ENCODE assay signal across 10 cellular contexts in the genomic region with DNA sequence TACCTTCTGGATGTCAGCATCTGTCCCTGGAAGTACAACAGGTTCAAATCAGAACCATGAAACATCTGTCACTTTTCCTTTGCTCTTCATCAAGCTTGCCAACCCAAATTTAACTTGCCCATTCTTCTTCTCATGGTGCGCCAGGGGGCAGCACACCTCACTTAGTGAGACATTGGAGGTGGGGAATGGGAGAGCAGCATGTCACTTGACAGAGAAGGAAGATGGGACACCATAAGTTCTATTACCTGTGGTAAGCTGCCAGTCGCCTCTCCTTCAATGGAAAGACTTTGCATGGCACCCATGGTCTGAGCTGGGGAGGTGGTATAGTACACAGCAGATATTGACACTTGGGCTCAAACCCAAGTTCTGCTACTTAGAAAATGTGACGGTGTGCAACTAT. TPM values are rescaled to one million over a fixed set of nuclear protein-coding genes. Genes with fewer than 3 reads are reported as not detected.
A peak's percentile ranks its signal among the peaks of the same experiment; 100 is the strongest.
DNase-seq lines count a peak whose midpoint lies in the region; ATAC-seq, FAIRE-seq and TF ChIP-seq lines count a peak whose summit lies in the region.
"Had no signal": no experiment of that assay in that cellular context is flagged by ENCODE, and none has a peak within 500 bp of the region (broad histone marks: within the 10 kb centered on the region; RNA-seq: fewer than 3 reads in every experiment).

No MANE protein-coding gene starts in this region.

- H3K4me3 ChIP-seq in SK-N-SH (ENCODE audit: low read depth in 2 of 2, low read length in 1 of 2) (no peak overlapping the region), Karpas-422 (ENCODE audit: low read length) (no peak overlapping the region), GM12878 (no peak overlapping the region)

- no peak overlapping the region for H3K27ac Mint-ChIP-seq in nephron progenitor cell
- H3K27ac Mint-ChIP-seq: activated T-cell treated with anti-CD3 and anti-CD28 coated beads, Interleukin-2, amount 50 U/mL, for 72 hours; memory B cell had no signal

- TF ChIP-seq POLR2A in GM12878 (IDR thresholded peaks at IDR 0.05; ENCODE audit: low read depth, low read length), result no peak

- H4K20me1 ChIP-seq in SK-N-SH (ENCODE audit: insufficient read depth) (no peaks in the 10 kb centered on the region), Karpas-422 (ENCODE audit: insufficient read depth, low read depth, low read length) (no peaks in the 10 kb centered on the region), GM12878 (ENCODE audit: control insufficient read depth, insufficient read depth) (0 out of 2 replicates have a peak, but pooled peaks cover under 1% of the 10 kb centered on the region)

- 88% methylated on average over 3 of the region's 3 CpGs for WGBS in SK-N-SH (ENCODE audit: low lambda C conversion rate)
- 0% methylated on average over 3 of the region's 3 CpGs for WGBS in GM12878 (ENCODE audit: insufficient coverage, insufficient replicate concordance, low lambda C conversion rate, missing lambda C conversion rate)

- no peak for ATAC-seq in SK-N-SH treated with all-trans-retinoic acid at 6 μM for 48 hours
- ATAC-seq in GM12878, result peak; percentile 39; the same call in 2 of the 3 replicates
- no peak for ATAC-seq in HG03095 (IDR thresholded peaks at IDR 0.05; ENCODE audit: unreplicated experiment)
- ATAC-seq: activated T-cell treated with anti-CD3 and anti-CD28 coated beads, Interleukin-2, amount 50 U/mL, for 72 hours had no signal

- peaks cover 12% of the 10 kb centered on the region; the same call in 1 of the 2 replicates for H3K27me3 ChIP-seq in SK-N-SH (ENCODE audit: insufficient read depth)
- H3K27me3 ChIP-seq in Karpas-422 (ENCODE audit: low read length), result no peaks in the 10 kb centered on the region
- peaks cover 9 to 12% of the 10 kb centered on the region in 2 experiments; a peak in 3 of 4 replicates for H3K27me3 ChIP-seq in GM12878 (replicated peaks in 1 of 2; ENCODE audit: control insufficient read depth in 2 of 2, insufficient read depth in 2 of 2, low read length in 1 of 2)

- RAD21 ChIA-PET in GM12878 (lab: Charles Lee; ENCODE audit: unreplicated experiment), result interaction anchor here (0.6 to 1.7 kb wide), 4 partner anchors 73 to 1622 kb away, joined by 3 to 7 read pairs (median 4); partner anchors contain the start of gene EXOG

- in situ Hi-C loops in GM12878 (cut with MboI), result loop anchor here (5.0 kb wide), 1 partner anchor 124 kb away; no protein-coding TSS in a partner anchor

- H3K4me2 ChIP-seq in SK-N-SH (no peak overlapping the region), Karpas-422 (ENCODE audit: low read depth, low read length, poor library complexity, severe bottlenecking) (no peak overlapping the region), GM12878 (ENCODE audit: control insufficient read depth, insufficient read depth) (no peak overlapping the region)

- SMC1A ChIA-PET in GM12878 (lab: Charles Lee; ENCODE audit: uncharacterized antibody, unreplicated experiment), result interaction anchor here (0.6 to 1.5 kb wide), 6 partner anchors 16 to 383 kb away, joined by 3 to 8 read pairs (median 3); no protein-coding TSS in a partner anchor

- CTCF ChIA-PET in SK-N-SH (lab: Yijun Ruan, JAX), result interaction anchor here (0.8 to 5.9 kb wide), 7 partner anchors 9 to 151 kb away, joined by 3 to 38 read pairs (median 7); partner anchors contain the start of gene EXOG
- CTCF ChIA-PET in GM12878 (lab: Yijun Ruan, JAX), result interaction anchor here (0.6 to 2.9 kb wide), 14 partner anchors 9 to 730 kb away, joined by 3 to 19 read pairs (median 4); no protein-coding TSS in a partner anchor

- H3K9me2 ChIP-seq in SK-N-SH (no peaks in the 10 kb centered on the region), Karpas-422 (replicated peaks; ENCODE audit: insufficient read depth, low read length) (no peaks in the 10 kb centered on the region)

- H3K27ac ChIP-seq in SK-N-SH (ENCODE audit: low read depth in 2 of 2, low read length in 1 of 2) (no peak overlapping the region), Karpas-422 (ENCODE audit: low read length) (no peak overlapping the region), GM12878 (ENCODE audit: control insufficient read depth, insufficient read depth) (no peak overlapping the region)

- peaks cover 0 to 11% of the 10 kb centered on the region in 2 experiments; a peak in 1 of 4 replicates for H3K4me1 ChIP-seq in SK-N-SH (ENCODE audit: control insufficient read depth in 1 of 2, insufficient read depth in 2 of 2, low read depth in 1 of 2, low read length in 1 of 2)
- peaks cover 2% of the 10 kb centered on the region; the same call in 1 of the 2 replicates for H3K4me1 ChIP-seq in Karpas-422 (ENCODE audit: low read length)
- H3K4me1 ChIP-seq in GM12878 (ENCODE audit: control insufficient read depth, insufficient read depth, low read length), result no peaks in the 10 kb centered on the region; the same call in 1 of the 2 replicates

- FAIRE-seq in GM12878 (lab: Jason Lieb, UNC), result peak; percentile 74

- H3K36me3 ChIP-seq in SK-N-SH (replicated peaks in 1 of 2; ENCODE audit: control insufficient read depth in 1 of 2, insufficient read depth in 2 of 2, low read length in 1 of 2) (no peaks in the 10 kb centered on the region), Karpas-422 (ENCODE audit: insufficient read depth, low read length) (no peaks in the 10 kb centered on the region), GM12878 (ENCODE audit: control insufficient read depth in 2 of 2, insufficient read depth in 2 of 2, low read length in 1 of 2) (no peaks in the 10 kb centered on the region)

- TF ChIP-seq EP300 in SK-N-SH (IDR thresholded peaks at IDR 0.05; ENCODE audit: borderline replicate concordance in 1 of 2, low read depth in 1 of 2, low read length in 1 of 2), result no peak
- no peak for TF ChIP-seq EP300 in GM12878 (IDR thresholded peaks at IDR 0.05; ENCODE audit: borderline replicate concordance in 1 of 2, control insufficient read depth in 1 of 2, low read depth in 2 of 2, low read length in 2 of 2)

- POLR2A ChIA-PET in SK-N-SH (lab: Yijun Ruan, JAX), result no interaction called here
- POLR2A ChIA-PET in GM12878 (lab: Charles Lee), result interaction anchor here (0.5 kb wide), 1 partner anchor 611 kb away, joined by 3 read pairs; no protein-coding TSS in a partner anchor

- TF ChIP-seq RAD21 in SK-N-SH (IDR thresholded peaks at IDR 0.05; ENCODE audit: low read length) (no peak), GM12878 (IDR thresholded peaks at IDR 0.05; ENCODE audit: insufficient read depth, low read depth, low read length) (peak; percentile 41; the same call in 1 of the 2 replicates)

- peak; percentile 24 for TF ChIP-seq CTCF in SK-N-SH (IDR thresholded peaks at IDR 0.05)
- TF ChIP-seq CTCF in GM12878 (IDR thresholded peaks at IDR 0.05 in 2 of 3, conservative IDR thresholded peaks at IDR 0.05 in 1 of 3; ENCODE audit: control insufficient read depth in 2 of 3, extremely low read depth in 1 of 3, insufficient read depth in 1 of 3, low read depth in 3 of 3, low read length in 3 of 3), result peak; percentile 52 to 54 (median 52)
- peak; percentile 55 for TF ChIP-seq CTCF in nephron progenitor cell (IDR thresholded peaks at IDR 0.05)

- H3K79me2 ChIP-seq in SK-N-SH (ENCODE audit: insufficient read depth), result no peaks in the 10 kb centered on the region
- H3K79me2 ChIP-seq in Karpas-422 (ENCODE audit: low read length), result no peaks in the 10 kb centered on the region
- H3K79me2 ChIP-seq in GM12878 (ENCODE audit: control insufficient read depth, insufficient read depth, low read length), result no peaks in the 10 kb centered on the region

- DNase-seq in SK-N-SH (peak; percentile 22), Karpas-422 (peak; percentile 81), GM12878 (ENCODE audit: low read depth, low spot score) (no peak), nephron progenitor cell (no peak), middle frontal gyrus (ENCODE audit: extremely low spot score, low spot score) (no peak), kidney glomerular epithelial cell (lab: John Stamatoyannopoulos, UW) (no peak)

- H3K27me3 Mint-ChIP-seq in nephron progenitor cell (ENCODE audit: low read depth, poor library complexity), result peaks cover 15% of the 10 kb centered on the region

- no peaks in the 10 kb centered on the region for H3K9me3 Mint-ChIP-seq in nephron progenitor cell
- H3K9me3 Mint-ChIP-seq: activated T-cell treated with anti-CD3 and anti-CD28 coated beads, Interleukin-2, amount 50 U/mL, for 72 hours; memory B cell had no signal

- no peaks in the 10 kb centered on the region for H3F3A ChIP-seq in SK-N-SH (replicated peaks; ENCODE audit: insufficient read depth)

- H2AFZ ChIP-seq in SK-N-SH (ENCODE audit: low read depth), result no peak overlapping the region
- H2AFZ ChIP-seq in Karpas-422 (ENCODE audit: low read length), result no peak overlapping the region
- no peak overlapping the region for H2AFZ ChIP-seq in GM12878 (ENCODE audit: control insufficient read depth, low read depth, low read length)

- H3K9me3 ChIP-seq in SK-N-SH, result no peaks in the 10 kb centered on the region
- no peaks in the 10 kb centered on the region for H3K9me3 ChIP-seq in Karpas-422 (ENCODE audit: low read length)
- H3K9me3 ChIP-seq in GM12878 (replicated peaks; ENCODE audit: control insufficient read depth, insufficient read depth, low read length), result no peaks in the 10 kb centered on the region; the same call in 2 of the 3 replicates

- no peaks in the 10 kb centered on the region for H3K36me3 Mint-ChIP-seq in nephron progenitor cell (ENCODE audit: low read depth)
- H3K36me3 Mint-ChIP-seq: memory B cell had no signal

- H3K9ac ChIP-seq in SK-N-SH (no peak overlapping the region), Karpas-422 (ENCODE audit: low read length) (no peak overlapping the region), GM12878 (ENCODE audit: control insufficient read depth, insufficient read depth, low read length) (no peak overlapping the region)

- H3K4me3 Mint-ChIP-seq in nephron progenitor cell, result no peak overlapping the region
- H3K4me3 Mint-ChIP-seq: activated T-cell treated with anti-CD3 and anti-CD28 coated beads, Interleukin-2, amount 50 U/mL, for 72 hours; memory B cell had no signal

- no TSS peak for BruUV-seq in GM12878 (replicated peaks; lab: Mats Ljungman, UMichigan)

- intact Hi-C loops in GM12878 (cut with micrococcal nuclease; ENCODE audit: unreplicated experiment), result loop anchor here (5.0 kb wide), 1 partner anchor 386 kb away; no protein-coding TSS in a partner anchor

- H3K4me1 Mint-ChIP-seq in nephron progenitor cell, result peaks cover 5% of the 10 kb centered on the region

RNA-seq across cellular contexts. Expression of gene SCN5A, which starts 2.9 kb away (rescaled TPM):
- polyA plus RNA-seq in SK-N-SH (2012; rRNA removed), result 0.18 and 0.21 TPM in 2 replicates
- polyA plus RNA-seq in SK-N-SH (2012; cell fraction: cytosol; rRNA removed), result 0.13 and 0.17 TPM in 2 replicates
- polyA plus RNA-seq in SK-N-SH (2012; cell fraction: nucleus; rRNA removed), result 0.42 and 0.48 TPM in 2 replicates
- not detected in 2 replicates for total RNA-seq in Karpas-422 (2014; rRNA removed; shearing (Covaris generic); ENCODE audit: low replicate concordance)
- total RNA-seq in GM12878 (2013; cell fraction: nucleolus; rRNA removed), result not detected in 2 replicates
- total RNA-seq in GM12878 (2014; rRNA removed), result not detected in 2 replicates
- total RNA-seq in GM12878 (2014; rRNA removed; fragmentation: Illumina TruSeq; extraction: Trizol), result not detected in 2 replicates
- total RNA-seq in GM12878 (2021), result not detected in 2 replicates
- not detected for polyA plus RNA-seq in GM12878 (2011; ENCODE audit: low read depth)
- polyA plus RNA-seq in GM12878 (2011; rRNA removed), result not detected in 2 replicates
- polyA plus RNA-seq in GM12878 (2011; cell fraction: cytosol; rRNA removed), result not detected in 2 replicates
- polyA plus RNA-seq in GM12878 (2011; cell fraction: nucleus; rRNA removed), result not detected in 2 replicates
- polyA plus RNA-seq in GM12878 (2012), result not detected in 2 replicates
- not detected in 2 replicates for polyA plus RNA-seq in GM12878 (2014; fragmentation: Illumina TruSeq; extraction: Trizol)
- not detected for polyA plus RNA-seq in GM12878 (2014; fragmentation: Nextera tagmentation; extraction: Ambion mirVana)
- polyA plus RNA-seq in GM12878 (2014; rRNA removed), result not detected in 2 replicates
- polyA plus RNA-seq in GM12878 (2016; fragmentation: Nextera tagmentation; extraction: Ambion mirVana), result not detected
- not detected in 2 replicates for polyA minus RNA-seq in GM12878 (2011; rRNA and poly(A)+ RNA removed)
- polyA minus RNA-seq in GM12878 (2011; cell fraction: cytosol; rRNA and poly(A)+ RNA removed), result not detected in 2 replicates
- not detected in 2 replicates for polyA minus RNA-seq in GM12878 (2011; cell fraction: nucleus; rRNA and poly(A)+ RNA removed)

Comparison
In these comparisons a context has a peak if more than half of its experiments do, and no peak if none do; other contexts are left out.
1. DNase-seq: peak in SK-N-SH (single experiment) and Karpas-422 (single experiment); none in GM12878 (single experiment), nephron progenitor cell (single experiment), middle frontal gyrus (single experiment) and kidney glomerular epithelial cell (single experiment).
2. Of the 26 proteins assayed by ChIP-seq in both GM12878 and SK-N-SH: peak only in GM12878: RAD21 and SMC3; only in SK-N-SH: none; in both: CTCF; in neither: 23.
3. Peak in every context shown above with its lines, with median percentiles within 50 percentile points of each other: CTCF ChIP-seq.